Comparison of ENCODE assay signal across 8 cellular contexts in the genomic region with DNA sequence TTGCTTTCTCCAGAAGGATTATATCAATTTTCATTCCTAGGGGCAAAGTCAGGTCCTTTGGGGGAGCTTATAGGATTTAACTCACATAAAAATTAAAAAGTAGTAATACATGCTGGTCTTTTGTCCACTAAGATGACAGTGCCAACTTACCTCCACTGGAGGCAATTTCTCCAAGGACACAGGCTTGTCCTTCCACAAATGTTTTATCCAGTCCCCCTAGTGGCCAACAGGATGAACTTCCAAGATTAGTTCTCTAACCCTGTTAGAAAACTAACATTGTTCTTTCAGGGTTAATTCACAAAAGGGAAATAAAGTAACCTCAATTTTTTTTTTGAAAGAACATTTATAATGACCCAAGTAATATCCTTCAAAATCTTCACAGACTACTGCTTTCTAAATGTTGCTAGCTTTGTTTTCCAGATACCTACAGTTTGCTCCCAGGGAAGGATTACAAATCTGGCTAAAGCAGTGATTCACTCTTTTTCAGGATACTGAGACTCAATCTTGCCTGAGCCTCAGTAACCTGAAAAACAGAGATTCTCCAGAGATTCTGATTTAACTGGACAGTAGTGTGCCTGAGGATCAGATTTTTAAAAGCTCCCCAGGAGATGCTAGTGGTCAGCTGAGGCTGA. TPM values are rescaled to one million over a fixed set of nuclear protein-coding genes. Genes with fewer than 3 reads are reported as not detected.
DNase-seq lines count a peak whose midpoint lies in the region; ATAC-seq and TF ChIP-seq lines count a peak whose summit lies in the region.

No MANE protein-coding gene starts in this region.

- in situ Hi-C loops in SK-MEL-5 (cut with HindIII; ENCODE audit: low pct_unique_long_range_greater_than_20kb, low sequenced_read_pairs) = no loop called here

- H3K4me1 Mint-ChIP-seq in natural killer cell = no peaks in the 10 kb centered on the region
- H3K4me1 Mint-ChIP-seq in natural killer cell treated with Interleukin-12 subunit alpha and Interleukin-12 subunit beta and Interleukin-15 and Interleukin-18, amount 100 ng/mL, for 72 hours (ENCODE audit: low read depth in 2 of 2) = no peaks in the 10 kb centered on the region
- H3K4me1 Mint-ChIP-seq in naive thymus-derived CD8-positive, alpha-beta T cell = peaks cover 0 to 5% (median 2%) of the 10 kb centered on the region in 4 donors

- H3K27ac Mint-ChIP-seq in natural killer cell = no peak overlapping the region
- peak overlapping the region in 1 of 2 donors; percentile 14 for H3K27ac Mint-ChIP-seq in natural killer cell treated with Interleukin-12 subunit alpha and Interleukin-12 subunit beta and Interleukin-15 and Interleukin-18, amount 100 ng/mL, for 72 hours
- H3K27ac Mint-ChIP-seq in naive thymus-derived CD8-positive, alpha-beta T cell = no peak overlapping the region

- H3K4me3 Mint-ChIP-seq in natural killer cell = no peak overlapping the region
- no peak overlapping the region for H3K4me3 Mint-ChIP-seq in natural killer cell treated with Interleukin-12 subunit alpha and Interleukin-12 subunit beta and Interleukin-15 and Interleukin-18, amount 100 ng/mL, for 72 hours
- H3K4me3 Mint-ChIP-seq in naive thymus-derived CD8-positive, alpha-beta T cell = no peak overlapping the region

- intact Hi-C loops in natural killer cell (cut with micrococcal nuclease) = no loop called here

- peak; percentile 92 for TF ChIP-seq CTCF in natural killer cell (IDR thresholded peaks at IDR 0.05)

- peaks cover 0 to 5% of the 10 kb centered on the region in 2 donors for H3K27me3 Mint-ChIP-seq in natural killer cell (ENCODE audit: low read depth in 2 of 2)
- peaks cover 0 to 3% of the 10 kb centered on the region in 2 donors for H3K27me3 Mint-ChIP-seq in natural killer cell treated with Interleukin-12 subunit alpha and Interleukin-12 subunit beta and Interleukin-15 and Interleukin-18, amount 100 ng/mL, for 72 hours
- H3K27me3 Mint-ChIP-seq in naive thymus-derived CD8-positive, alpha-beta T cell = no peaks in the 10 kb centered on the region

- no peaks in the 10 kb centered on the region for H3K9me3 Mint-ChIP-seq in natural killer cell
- no peaks in the 10 kb centered on the region for H3K9me3 Mint-ChIP-seq in natural killer cell treated with Interleukin-12 subunit alpha and Interleukin-12 subunit beta and Interleukin-15 and Interleukin-18, amount 100 ng/mL, for 72 hours
- H3K9me3 Mint-ChIP-seq in naive thymus-derived CD8-positive, alpha-beta T cell = no peaks in the 10 kb centered on the region

- DNase-seq in natural killer cell (no peak), MV-4-11 (lab: John Stamatoyannopoulos, UW) (peak; percentile 62), SK-MEL-5 (ENCODE audit: low read depth, low spot score) (peak; percentile 73), epidermal melanocyte (ENCODE audit: insufficient read length, low spot score) (peak; percentile 55)
- no peak for DNase-seq in natural killer cell treated with Interleukin-12 subunit alpha and Interleukin-12 subunit beta and Interleukin-15 and Interleukin-18, amount 100 ng/mL, for 72 hours (ENCODE audit: low spot score)
- DNase-seq in naive thymus-derived CD8-positive, alpha-beta T cell = peak in 5 of 10 donors; percentile 18 to 53 (median 49)

- POLR2A ChIA-PET in naive thymus-derived CD8-positive, alpha-beta T cell (lab: Charles Lee) = interaction anchor here (1.2 to 1.3 kb wide), 2 partner anchors 81 to 142 kb away, joined by 4 read pairs; no protein-coding TSS in a partner anchor

- no peaks in the 10 kb centered on the region for H3K36me3 Mint-ChIP-seq in natural killer cell
- no peaks in the 10 kb centered on the region for H3K36me3 Mint-ChIP-seq in natural killer cell treated with Interleukin-12 subunit alpha and Interleukin-12 subunit beta and Interleukin-15 and Interleukin-18, amount 100 ng/mL, for 72 hours
- H3K36me3 Mint-ChIP-seq in naive thymus-derived CD8-positive, alpha-beta T cell = no peaks in the 10 kb centered on the region

- ATAC-seq in natural killer cell = peak in 2 of 3 donors; percentile 68
- ATAC-seq in natural killer cell treated with Interleukin-12 subunit alpha and Interleukin-12 subunit beta and Interleukin-15 and Interleukin-18, amount 100 ng/mL, for 72 hours = no peak
- ATAC-seq in naive thymus-derived CD8-positive, alpha-beta T cell = peak; percentile 40 to 56
- no peak for ATAC-seq in HG03439 (IDR thresholded peaks at IDR 0.05; ENCODE audit: unreplicated experiment)
- ATAC-seq in GM18867 (IDR thresholded peaks at IDR 0.05; ENCODE audit: unreplicated experiment) = no peak

RNA-seq across cellular contexts. Expression of a gene that starts 31.7 kb away (rescaled TPM):
- total RNA-seq in natural killer cell = 10 to 100 TPM; 44.9 to 57.3 (median 53.2) TPM
- total RNA-seq in natural killer cell treated with Interleukin-12 subunit alpha and Interleukin-12 subunit beta and Interleukin-15 and Interleukin-18, amount 100 ng/mL, for 72 hours = 10 to 100 TPM; 31.9 to 34.2 TPM
- total RNA-seq in SK-MEL-5 (2014; rRNA removed; shearing (Covaris generic)) = 17.9 and 19.9 TPM in 2 replicates
- polyA plus RNA-seq in SK-MEL-5 (2015; cell fraction: cytosol; rRNA removed) = 8.1 and 10.8 TPM in 2 replicates
- 18.1 and 20.2 TPM in 2 replicates for polyA plus RNA-seq in SK-MEL-5 (2015; cell fraction: nucleus; rRNA removed)
- total RNA-seq in naive thymus-derived CD8-positive, alpha-beta T cell = 10 to 100 TPM; 46.9 to 49.6 TPM
- polyA plus RNA-seq in naive thymus-derived CD8-positive, alpha-beta T cell = 1 to 10 TPM; 7.0 to 9.1 (median 8.1) TPM

Comparison
In these comparisons a context has a peak if more than half of its experiments do, and no peak if none do; other contexts are left out.
1. ATAC-seq: peak in natural killer cell (2 of 3) and naive thymus-derived CD8-positive, alpha-beta T cell (2 of 2); none in natural killer cell treated with Interleukin-12 subunit alpha and Interleukin-12 subunit beta and Interleukin-15 and Interleukin-18, amount 100 ng/mL, for 72 hours (0 of 2), HG03439 (single experiment) and GM18867 (single experiment).
2. DNase-seq: peak in MV-4-11 (single experiment), SK-MEL-5 (single experiment) and epidermal melanocyte (single experiment); none in natural killer cell (single experiment) and natural killer cell treated with Interleukin-12 subunit alpha and Interleukin-12 subunit beta and Interleukin-15 and Interleukin-18, amount 100 ng/mL, for 72 hours (single experiment).